Comparison of ENCODE assay signal across 25 cellular contexts in the genomic region with DNA sequence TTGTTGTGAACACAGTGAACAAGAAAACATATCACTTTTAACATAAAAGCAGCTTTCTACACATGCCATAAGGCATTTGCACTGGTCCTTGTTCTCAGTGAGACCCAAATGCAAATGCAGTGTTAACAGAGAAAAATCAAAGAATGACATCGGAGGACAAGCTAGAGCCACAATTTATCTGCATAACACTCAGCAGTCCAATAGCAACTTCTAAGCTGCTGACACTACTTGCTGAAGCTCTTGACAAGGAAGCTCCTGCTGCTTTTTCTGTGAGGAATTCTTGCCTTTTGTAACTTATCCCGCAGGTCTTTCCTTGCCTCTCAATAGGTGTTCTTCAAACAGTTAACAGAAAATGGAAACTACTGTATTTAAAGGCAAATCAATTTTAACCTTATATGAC. TPM values are rescaled to one million over a fixed set of nuclear protein-coding genes. Genes with fewer than 3 reads are reported as not detected.
"Had no signal": no experiment of that assay in that cellular context is flagged by ENCODE, and none has a peak within 500 bp of the region (broad histone marks: within the 10 kb centered on the region; RNA-seq: fewer than 3 reads in every experiment).

No MANE protein-coding gene starts in this region.

- H3K27me3 ChIP-seq: cardiac muscle cell, foreskin keratinocyte, ovary, right lobe of liver had no signal

- H3K4me3 ChIP-seq: cardiac muscle cell, lower lobe of right lung, ovary, right lobe of liver had no signal

- H3K4me1 ChIP-seq: foreskin keratinocyte, lower lobe of right lung, right lobe of liver had no signal

- H3K36me3 ChIP-seq: cardiac muscle cell, lower lobe of right lung, ovary, right lobe of liver, WERI-Rb-1 had no signal

- H3K27ac ChIP-seq: cardiac muscle cell, foreskin keratinocyte, lower lobe of right lung, ovary, right lobe of liver, WERI-Rb-1 had no signal

- FAIRE-seq: small intestine had no signal

- H3K9me3 ChIP-seq: lower lobe of right lung, ovary, right lobe of liver had no signal

- DNase-seq: activated CD4-positive, alpha-beta memory T cell treated with anti-CD3 and anti-CD28 coated beads for 36 hours; activated CD4-positive, alpha-beta T cell treated with anti-CD3 and anti-CD28 coated beads for 36 hours; activated naive CD8-positive, alpha-beta T cell treated with anti-CD3 and anti-CD28 coated beads for 36 hours; amniotic stem cell; dermis blood vessel endothelial cell; foreskin keratinocyte; glutamatergic neuron; hippocampal formation; islet precursor cell; left colon; lower lobe of right lung; ovary; right lobe of liver; small intestine; stimulated activated CD4-positive, alpha-beta T cell treated with anti-CD3 and anti-CD28 coated beads, Interleukin-15, amount 100 ng/mL, for 24 hours; stimulated activated CD4-positive, alpha-beta T cell treated with anti-CD3 and anti-CD28 coated beads, Interleukin-2, amount 100 ng/mL, for 48 hours; stimulated activated naive CD8-positive, alpha-beta T cell treated with anti-CD3 and anti-CD28 coated beads, Interleukin-15, amount 100 ng/mL, for 72 hours; SW 1271; T-helper 2 cell; WERI-Rb-1 had no signal

RNA-seq across cellular contexts. Expression of a gene that starts 34.7 kb away (rescaled TPM):
- total RNA-seq: activated CD4-positive, alpha-beta memory T cell treated with anti-CD3 and anti-CD28 coated beads for 36 hours; activated CD4-positive, alpha-beta T cell treated with anti-CD3 and anti-CD28 coated beads for 36 hours; activated naive CD8-positive, alpha-beta T cell treated with anti-CD3 and anti-CD28 coated beads for 36 hours; chondrocyte; dermis blood vessel endothelial cell; epithelial cell of proximal tubule; foreskin keratinocyte; lower lobe of right lung; natural killer cell treated with Interleukin-12 subunit alpha and Interleukin-12 subunit beta and Interleukin-15 and Interleukin-18, amount 100 ng/mL, for 72 hours; pulmonary artery endothelial cell had no signal
- polyA plus RNA-seq: cardiac muscle cell, foreskin keratinocyte had no signal
